Comparison of ENCODE assay signal across 17 cellular contexts in genomic region chr2:234330902-234331301, GRCh38.
"Had no signal": no experiment of that assay in that cellular context is flagged by ENCODE, and none has a peak within 500 bp of the region (broad histone marks: within the 10 kb centered on the region; RNA-seq: fewer than 3 reads in every experiment).

No MANE protein-coding gene starts in this region.

- H3K27me3 Mint-ChIP-seq: activated CD4-positive, alpha-beta T cell treated with anti-CD3 and anti-CD28 coated beads, Interleukin-2, amount 10 ng/mL, durations not matched to agents 24 days and 14 days; activated CD8-positive, alpha-beta T cell treated with anti-CD3 and anti-CD28 coated beads for 36 hours; type B pancreatic cell had no signal

- DNase-seq: activated CD4-positive, alpha-beta T cell treated with anti-CD3 and anti-CD28 coated beads, Interleukin-2, amount 10 ng/mL, durations not matched to agents 24 days and 14 days; activated effector memory CD4-positive, alpha-beta T cell treated with anti-CD3 and anti-CD28 coated beads, Interleukin-2, amount 50 U/mL, for 16 hours; activated T-cell treated with anti-CD3 and anti-CD28 coated beads, Interleukin-2, amount 50 U/mL, for 72 hours; adrenal gland; dermis blood vessel endothelial cell; effector memory CD4-positive, alpha-beta T cell; foreskin keratinocyte; glutamatergic neuron; hypothalamus; kidney; left lung; midbrain; stomach; T-helper 9 cell had no signal

- ATAC-seq: activated CD8-positive, alpha-beta T cell treated with anti-CD3 and anti-CD28 coated beads for 36 hours; activated T-cell treated with anti-CD3 and anti-CD28 coated beads, Interleukin-2, amount 50 U/mL, for 72 hours; foreskin keratinocyte; left lung had no signal

- H3K4me3 Mint-ChIP-seq: activated CD4-positive, alpha-beta T cell treated with anti-CD3 and anti-CD28 coated beads, Interleukin-2, amount 10 ng/mL, durations not matched to agents 24 days and 14 days; activated CD8-positive, alpha-beta T cell treated with anti-CD3 and anti-CD28 coated beads for 36 hours; activated T-cell treated with anti-CD3 and anti-CD28 coated beads, Interleukin-2, amount 50 U/mL, for 72 hours; type B pancreatic cell had no signal

- H3K9me3 Mint-ChIP-seq: activated CD4-positive, alpha-beta T cell treated with anti-CD3 and anti-CD28 coated beads, Interleukin-2, amount 10 ng/mL, durations not matched to agents 24 days and 14 days; activated CD8-positive, alpha-beta T cell treated with anti-CD3 and anti-CD28 coated beads for 36 hours; activated naive CD4-positive, alpha-beta T cell treated with anti-CD3 and anti-CD28 coated beads, Interleukin-2, amount 50 U/mL, for 72 hours; activated T-cell treated with anti-CD3 and anti-CD28 coated beads, Interleukin-2, amount 50 U/mL, for 72 hours; type B pancreatic cell had no signal

- H3K27ac Mint-ChIP-seq: activated CD4-positive, alpha-beta T cell treated with anti-CD3 and anti-CD28 coated beads, Interleukin-2, amount 10 ng/mL, durations not matched to agents 24 days and 14 days; activated CD8-positive, alpha-beta T cell treated with anti-CD3 and anti-CD28 coated beads for 36 hours; activated T-cell treated with anti-CD3 and anti-CD28 coated beads, Interleukin-2, amount 50 U/mL, for 72 hours; type B pancreatic cell had no signal

- H3K36me3 Mint-ChIP-seq: activated naive CD4-positive, alpha-beta T cell treated with anti-CD3 and anti-CD28 coated beads, Interleukin-2, amount 50 U/mL, for 72 hours; type B pancreatic cell had no signal
